5 cellular contexts compared by ENCODE assay signal in the genomic region with DNA sequence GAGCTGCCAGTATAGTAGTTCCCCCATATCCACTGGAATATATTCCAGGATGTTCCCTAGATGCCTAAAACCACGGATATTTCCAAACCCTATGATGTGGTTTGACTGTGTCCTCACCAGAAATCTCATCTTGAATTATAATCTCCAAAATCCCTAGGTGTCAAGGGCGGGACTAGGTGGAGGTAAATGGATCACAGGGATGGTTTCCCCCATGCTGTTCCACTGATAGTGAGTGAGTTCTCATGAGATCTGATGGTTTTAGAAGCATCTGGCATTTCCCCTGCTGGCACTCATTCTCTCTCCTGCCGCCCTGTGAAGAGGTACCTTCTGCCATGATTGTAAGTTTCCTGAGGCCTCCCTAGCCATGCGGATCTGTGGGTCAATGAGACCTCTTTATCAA.
"Had no signal": no experiment of that assay in that cellular context is flagged by ENCODE, and none has a peak within 500 bp of the region (broad histone marks: within the 10 kb centered on the region; RNA-seq: fewer than 3 reads in every experiment).

No MANE protein-coding gene starts in this region.

- H3K36me3 Mint-ChIP-seq: IgD-negative memory B cell had no signal

- DNase-seq: IMR-90, KBM-7 had no signal

- H3K27ac Mint-ChIP-seq: IgD-negative memory B cell had no signal

- H3K4me3 Mint-ChIP-seq: IgD-negative memory B cell had no signal

- H3K4me3 ChIP-seq: K562 had no signal

- H3K27ac ChIP-seq: HL-60 had no signal

- H3K4me1 Mint-ChIP-seq: IgD-negative memory B cell had no signal
